22 cellular contexts compared by ENCODE assay signal in the genomic region with DNA sequence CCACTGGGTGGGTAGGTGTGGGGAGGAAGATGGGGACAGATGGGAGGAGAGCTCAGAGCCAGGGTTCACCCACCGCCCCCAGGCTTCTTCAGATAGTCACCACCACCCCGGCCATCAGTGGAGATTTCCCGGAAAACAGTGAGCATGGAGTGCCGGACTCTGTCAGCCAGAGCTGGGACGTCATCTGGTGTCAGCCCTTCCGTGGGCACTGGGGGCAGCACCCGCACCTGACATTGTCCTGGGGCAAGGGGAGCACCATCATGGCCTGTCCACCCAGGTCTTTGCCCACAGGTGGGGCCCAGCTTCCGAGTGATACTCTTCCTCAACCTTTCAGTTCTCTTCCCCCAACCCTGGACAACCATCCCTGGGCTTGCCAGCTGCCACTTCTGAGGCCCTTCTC. TPM values are rescaled to one million over a fixed set of nuclear protein-coding genes. Genes with fewer than 3 reads are reported as not detected.
A peak's percentile ranks its signal among the peaks of the same experiment; 100 is the strongest.
DNase-seq lines count a peak whose midpoint lies in the region; ATAC-seq and TF ChIP-seq lines count a peak whose summit lies in the region.
"Had no signal": no experiment of that assay in that cellular context is flagged by ENCODE, and none has a peak within 500 bp of the region (broad histone marks: within the 10 kb centered on the region; RNA-seq: fewer than 3 reads in every experiment).

No MANE protein-coding gene starts in this region.

- H3K27ac ChIP-seq in GM23248 (no peak overlapping the region), RWPE2 (ENCODE audit: poor library complexity, severe bottlenecking) (no peak overlapping the region), esophagus muscularis mucosa (replicated peaks in 1 of 4) (peak overlapping the region in 3 of 4 donors; percentile 13 to 50 (median 37)), spleen (peak overlapping the region in 2 of 8 donors; percentile 11 to 37), colonic mucosa (no peak overlapping the region)

- no peaks in the 10 kb centered on the region for H3K27me3 ChIP-seq in GM23248 (replicated peaks; ENCODE audit: insufficient read depth)
- no peaks in the 10 kb centered on the region for H3K27me3 ChIP-seq in RWPE2 (ENCODE audit: insufficient read depth, poor library complexity, severe bottlenecking)
- no peaks in the 10 kb centered on the region for H3K27me3 ChIP-seq in esophagus muscularis mucosa
- no peaks in the 10 kb centered on the region for H3K27me3 ChIP-seq in spleen (replicated peaks in 1 of 7)
- H3K27me3 ChIP-seq in colonic mucosa = no peaks in the 10 kb centered on the region

- peak; percentile 20; the same call in 2 of the 3 replicates for ATAC-seq in RWPE2 (ENCODE audit: low read depth)
- ATAC-seq: CD8-positive, alpha-beta T cell; stimulated activated naive CD8-positive, alpha-beta T cell treated with anti-CD3 and anti-CD28 coated beads, Interleukin-15, amount 100 ng/mL, for 72 hours; T-cell had no signal

- in situ Hi-C loops in GM23248 (cut with MboI) = no loop called here

- DNase-seq in GM23248 (peak; percentile 12), RWPE2 (ENCODE audit: low spot score) (no peak), esophagus muscularis mucosa (ENCODE audit: extremely low spot score) (no peak), spleen (peak; percentile 65), NCI-H748 (lab: John Stamatoyannopoulos, UW; ENCODE audit: unreplicated experiment) (no peak), mucosa of gallbladder (ENCODE audit: low spot score) (no peak), hippocampal formation (lab: John Stamatoyannopoulos, UW) (no peak), colonic mucosa (no peak)
- DNase-seq: activated CD4-positive, alpha-beta T cell treated with anti-CD3 and anti-CD28 coated beads for 4 hours; activated gamma-delta T cell; amniotic stem cell; CD8-positive, alpha-beta T cell; DMS79; effector memory CD4-positive, alpha-beta T cell; left colon; NCI-H1417 treated with DMSO at 0.1 percent for 48 hours; NCI-H2171; NCI-H524 treated with DMSO at 0.1 percent for 48 hours; Right ventricle myocardium superior; stimulated activated naive CD8-positive, alpha-beta T cell treated with anti-CD3 and anti-CD28 coated beads, Interleukin-15, amount 100 ng/mL, for 72 hours; T-cell had no signal

- TF ChIP-seq EP300 in esophagus muscularis mucosa (IDR thresholded peaks at IDR 0.05) = no peak

- H3K9me3 ChIP-seq in GM23248 (ENCODE audit: low read depth) = no peaks in the 10 kb centered on the region
- no peaks in the 10 kb centered on the region for H3K9me3 ChIP-seq in RWPE2 (ENCODE audit: severe bottlenecking)
- no peaks in the 10 kb centered on the region for H3K9me3 ChIP-seq in esophagus muscularis mucosa
- no peaks in the 10 kb centered on the region for H3K9me3 ChIP-seq in spleen
- no peaks in the 10 kb centered on the region for H3K9me3 ChIP-seq in colonic mucosa
- H3K9me3 ChIP-seq: HAP-1 had no signal

- no peaks in the 10 kb centered on the region for H3K9me2 ChIP-seq in GM23248 (ENCODE audit: insufficient read depth)

- H3K4me1 ChIP-seq in GM23248 (ENCODE audit: insufficient read depth) (peaks cover 8% of the 10 kb centered on the region; the same call in 1 of the 2 replicates), RWPE2 (ENCODE audit: insufficient read depth, poor library complexity, severe bottlenecking) (no peaks in the 10 kb centered on the region), esophagus muscularis mucosa (peaks cover 0 to 31% (median 27%) of the 10 kb centered on the region in 4 donors), spleen (peaks cover 0 to 17% (median 11%) of the 10 kb centered on the region in 6 donors), colonic mucosa (peaks cover 3% of the 10 kb centered on the region)
- H3K4me1 ChIP-seq: HAP-1 had no signal

- no peak overlapping the region for H3K4me2 ChIP-seq in GM23248 (ENCODE audit: unreplicated experiment)

- no peaks in the 10 kb centered on the region for H4K20me1 ChIP-seq in GM23248 (ENCODE audit: insufficient read depth)

- H3F3A ChIP-seq in GM23248 (ENCODE audit: insufficient read depth) = no peaks in the 10 kb centered on the region; the same call in 1 of the 2 replicates

- no peak for TF ChIP-seq POLR2A in esophagus muscularis mucosa (IDR thresholded peaks at IDR 0.05; ENCODE audit: low read depth)
- no peak for TF ChIP-seq POLR2A in spleen (IDR thresholded peaks at IDR 0.05)

- WGBS in GM23248 (ENCODE audit: low coverage in 1 of 2, low lambda C conversion rate in 2 of 2, missing lambda C conversion rate in 2 of 2), 2 experiments = 43 to 57% methylated on average over 7 to 8 of the region's 8 CpGs
- WGBS in esophagus muscularis mucosa = 77% methylated on average over 6 of the region's 8 CpGs
- WGBS in spleen, 5 donors = 80 to 94% (median 88%) methylated on average over 8 of the region's 8 CpGs

- H3K9ac ChIP-seq in GM23248 (no peak overlapping the region), colonic mucosa (ENCODE audit: low read depth in 2 of 2, low read length in 2 of 2) (no peak overlapping the region)

- no peak overlapping the region for H2AFZ ChIP-seq in GM23248

- intact Hi-C loops in esophagus muscularis mucosa (cut with DNase I) (no loop called here), spleen (cut with DNase I; ENCODE audit: low total_unique reads) (no loop called here), colonic mucosa (cut with DNase I) (no loop called here)

- TF ChIP-seq CTCF in RWPE2 (IDR thresholded peaks at IDR 0.05; ENCODE audit: poor library complexity, severe bottlenecking) (no peak), esophagus muscularis mucosa (IDR thresholded peaks at IDR 0.05) (no peak), spleen (IDR thresholded peaks at IDR 0.05 in 8 of 11, conservative IDR thresholded peaks at IDR 0.05 in 3 of 11) (no peak), colonic mucosa (IDR thresholded peaks at IDR 0.05) (no peak)

- H3K4me3 ChIP-seq in GM23248 (no peak overlapping the region), RWPE2 (ENCODE audit: severe bottlenecking) (no peak overlapping the region), esophagus muscularis mucosa (no peak overlapping the region), spleen (no peak overlapping the region), colonic mucosa (no peak overlapping the region)
- H3K4me3 ChIP-seq: HAP-1 had no signal

- H3K36me3 ChIP-seq in GM23248 (ENCODE audit: low read depth) (peaks cover 6% of the 10 kb centered on the region; the same call in 1 of the 2 replicates), RWPE2 (ENCODE audit: low read depth) (peaks cover 40% of the 10 kb centered on the region), esophagus muscularis mucosa (peaks cover 13 to 73% (median 64%) of the 10 kb centered on the region in 4 donors), spleen (peaks cover 0 to 65% (median 35%) of the 10 kb centered on the region in 6 donors), colonic mucosa (peaks cover 7% of the 10 kb centered on the region)

- peaks cover 36% of the 10 kb centered on the region for H3K79me2 ChIP-seq in GM23248 (ENCODE audit: insufficient read depth)

RNA-seq across cellular contexts. Expression of gene EGFL8, which starts 4.8 kb away (rescaled TPM):
- total RNA-seq in GM23248 (2014; rRNA removed; shearing (Covaris generic)) = 2.2 and 6.2 TPM in 2 replicates
- polyA plus RNA-seq in GM23248 (2016; fragmentation: Nextera tagmentation; extraction: Ambion mirVana) (2.6 and 3.8 TPM in 2 replicates), spleen (10 to 100 TPM in 2 of 3 donors, 1 to 10 TPM in 1; 6.8 to 32.8 (median 30.5) TPM)
- total RNA-seq in esophagus muscularis mucosa (10 to 100 TPM in 2 of 4 donors, 1 to 10 TPM in 2; 8.1 to 20.7 (median 13.9) TPM), spleen (10 to 100 TPM in 3 of 7 donors, 1 to 10 TPM in 4; 4.4 to 17.4 (median 9.9) TPM), mucosa of gallbladder (13.6 TPM), colonic mucosa (10 to 100 TPM; 10.4 to 13.7 TPM)

RNA-seq across cellular contexts. Expression of gene AGPAT1, which starts 6.7 kb away (rescaled TPM):
- total RNA-seq in GM23248 (2014; rRNA removed; shearing (Covaris generic)) = 57.2 and 71.2 TPM in 2 replicates
- 36.9 and 39.7 TPM in 2 replicates for polyA plus RNA-seq in GM23248 (2016; fragmentation: Nextera tagmentation; extraction: Ambion mirVana)
- total RNA-seq in esophagus muscularis mucosa = 10 to 100 TPM; 52.7 to 76.7 (median 68.9) TPM
- 10 to 100 TPM; 27.9 to 39.7 (median 35.6) TPM for total RNA-seq in spleen
- polyA plus RNA-seq in spleen = 10 to 100 TPM; 13.6 to 23.3 (median 18.4) TPM
- total RNA-seq in mucosa of gallbladder = 88.4 TPM
- 10 to 100 TPM; 44.1 to 54.5 TPM for total RNA-seq in colonic mucosa

RNA-seq across cellular contexts. Expression of gene RNF5, which starts 9.0 kb away (rescaled TPM):
- 48.1 and 48.2 TPM in 2 replicates for total RNA-seq in GM23248 (2014; rRNA removed; shearing (Covaris generic))
- polyA plus RNA-seq in GM23248 (2016; fragmentation: Nextera tagmentation; extraction: Ambion mirVana) (58.8 and 63.2 TPM in 2 replicates), spleen (10 to 100 TPM; 52.2 to 77.8 (median 69.9) TPM)
- total RNA-seq in esophagus muscularis mucosa (10 to 100 TPM; 76.2 to 91.4 (median 88.5) TPM), spleen (10 to 100 TPM; 36.0 to 70.3 (median 46.0) TPM), mucosa of gallbladder (93.1 TPM), colonic mucosa (10 to 100 TPM; 75.8 to 87.4 TPM)

RNA-seq across cellular contexts. Expression of gene AGER, which starts 14.8 kb away (rescaled TPM):
- 0.22 TPM in 1 of 2 replicates, not detected in the other for total RNA-seq in GM23248 (2014; rRNA removed; shearing (Covaris generic))
- polyA plus RNA-seq in GM23248 (2016; fragmentation: Nextera tagmentation; extraction: Ambion mirVana) (1.2 and 1.4 TPM in 2 replicates), spleen (10 to 100 TPM; 24.1 to 50.9 (median 38.0) TPM)
- total RNA-seq in esophagus muscularis mucosa (1 to 10 TPM in 3 of 4 donors, under 1 TPM in 1; 0.83 to 5.9 (median 3.8) TPM), spleen (10 to 100 TPM in 6 of 7 donors, 1 to 10 TPM in 1; 7.4 to 32.9 (median 21.3) TPM), mucosa of gallbladder (11.8 TPM), colonic mucosa (10 to 100 TPM in 1 of 2 donors, 1 to 10 TPM in 1; 4.1 to 10.1 TPM)

RNA-seq across cellular contexts. Expression of gene PPT2, which starts 15.3 kb away (rescaled TPM):
- total RNA-seq in GM23248 (2014; rRNA removed; shearing (Covaris generic)) = 12.8 and 16.2 TPM in 2 replicates
- polyA plus RNA-seq in GM23248 (2016; fragmentation: Nextera tagmentation; extraction: Ambion mirVana) (10.3 and 14.3 TPM in 2 replicates), spleen (1 to 10 TPM; 2.3 to 7.6 (median 3.7) TPM)
- total RNA-seq in esophagus muscularis mucosa (10 to 100 TPM; 14.9 to 31.4 (median 20.8) TPM), spleen (10 to 100 TPM; 12.7 to 26.7 (median 19.2) TPM), mucosa of gallbladder (17.4 TPM), colonic mucosa (10 to 100 TPM; 18.4 to 21.0 TPM)

Comparison
In these comparisons a context has a peak if more than half of its experiments do, and no peak if none do; other contexts are left out.
1. DNase-seq: peak in GM23248 (single experiment) and spleen (single experiment); none in RWPE2 (single experiment), esophagus muscularis mucosa (single experiment), NCI-H748 (single experiment), mucosa of gallbladder (single experiment), hippocampal formation (0 of 2) and colonic mucosa (single experiment).
2. H3K27ac ChIP-seq: peak in esophagus muscularis mucosa (3 of 4); none in GM23248 (single experiment), RWPE2 (single experiment) and colonic mucosa (single experiment).